ENCODE assay signal across 1 cellular context in the genomic region with DNA sequence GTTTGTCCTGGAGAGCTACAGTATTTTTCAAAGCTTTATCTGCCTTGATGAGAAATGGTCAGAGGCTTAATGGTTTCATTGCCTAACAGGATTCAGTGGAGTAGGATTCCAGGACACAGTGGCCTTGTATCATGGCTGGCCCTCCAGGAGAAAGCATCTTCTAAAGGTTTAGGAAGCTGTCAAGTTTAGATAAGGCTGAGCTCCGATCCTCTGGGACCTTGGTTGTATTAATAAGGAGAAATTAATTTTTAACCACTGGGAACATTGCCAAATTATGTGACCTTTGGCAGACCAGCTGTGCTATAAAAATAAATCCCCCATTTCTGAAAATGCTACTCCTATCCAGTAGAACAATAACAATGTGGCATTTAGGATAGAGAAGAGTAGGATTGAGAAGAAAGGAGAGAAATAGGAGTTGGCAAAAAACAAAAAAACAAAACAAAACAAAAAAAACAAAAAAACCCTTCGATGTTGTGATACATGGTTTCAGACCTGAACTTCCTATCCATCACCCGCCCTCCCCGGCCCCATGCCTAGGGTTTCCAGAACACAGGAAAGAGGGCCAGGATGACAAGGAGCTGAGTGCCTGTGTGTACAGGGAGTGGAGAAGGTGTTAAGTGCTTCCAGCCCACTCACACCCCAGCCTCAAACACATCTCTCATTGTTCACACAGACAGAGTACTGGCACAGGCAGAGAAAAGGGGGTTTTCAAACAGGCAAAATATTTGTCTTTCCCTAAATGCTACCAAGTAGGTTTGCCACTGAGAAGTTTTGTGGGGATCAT.
TF ChIP-seq lines count a peak whose summit lies in the region.

No MANE protein-coding gene starts in this region.

TF ChIP-seq in IMR-90, 13 proteins besides CTCF, POLR2A, EP300 and RAD21 (continued from another document):
- TF ChIP-seq, protein P1, sequence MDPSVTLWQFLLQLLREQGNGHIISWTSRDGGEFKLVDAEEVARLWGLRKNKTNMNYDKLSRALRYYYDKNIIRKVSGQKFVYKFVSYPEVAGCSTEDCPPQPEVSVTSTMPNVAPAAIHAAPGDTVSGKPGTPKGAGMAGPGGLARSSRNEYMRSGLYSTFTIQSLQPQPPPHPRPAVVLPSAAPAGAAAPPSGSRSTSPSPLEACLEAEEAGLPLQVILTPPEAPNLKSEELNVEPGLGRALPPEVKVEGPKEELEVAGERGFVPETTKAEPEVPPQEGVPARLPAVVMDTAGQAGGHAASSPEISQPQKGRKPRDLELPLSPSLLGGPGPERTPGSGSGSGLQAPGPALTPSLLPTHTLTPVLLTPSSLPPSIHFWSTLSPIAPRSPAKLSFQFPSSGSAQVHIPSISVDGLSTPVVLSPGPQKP (IDR thresholded peaks at IDR 0.05; ENCODE audit: borderline replicate concordance, low read depth, low read length): no peak
- TF ChIP-seq, protein P2, sequence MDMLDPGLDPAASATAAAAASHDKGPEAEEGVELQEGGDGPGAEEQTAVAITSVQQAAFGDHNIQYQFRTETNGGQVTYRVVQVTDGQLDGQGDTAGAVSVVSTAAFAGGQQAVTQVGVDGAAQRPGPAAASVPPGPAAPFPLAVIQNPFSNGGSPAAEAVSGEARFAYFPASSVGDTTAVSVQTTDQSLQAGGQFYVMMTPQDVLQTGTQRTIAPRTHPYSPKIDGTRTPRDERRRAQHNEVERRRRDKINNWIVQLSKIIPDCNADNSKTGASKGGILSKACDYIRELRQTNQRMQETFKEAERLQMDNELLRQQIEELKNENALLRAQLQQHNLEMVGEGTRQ (IDR thresholded peaks at IDR 0.05; ENCODE audit: low read depth, low read length): no peak
- TF ChIP-seq CEBPB (IDR thresholded peaks at IDR 0.05; ENCODE audit: low read depth, low read length) (no peak), SMC3 (IDR thresholded peaks at IDR 0.05; ENCODE audit: low read depth, low read length) (no peak), CHD1 (IDR thresholded peaks at IDR 0.05; ENCODE audit: low read depth, low read length) (no peak), NFE2L2 (IDR thresholded peaks at IDR 0.05; ENCODE audit: low read depth, low read length) (no peak), RCOR1 (IDR thresholded peaks at IDR 0.05; ENCODE audit: insufficient replicate concordance, low read length) (no peak)
TF ChIP-seq in IMR-90: peak in this region for 0.
